ENCODE assay signal across 9 cellular contexts in the genomic region with DNA sequence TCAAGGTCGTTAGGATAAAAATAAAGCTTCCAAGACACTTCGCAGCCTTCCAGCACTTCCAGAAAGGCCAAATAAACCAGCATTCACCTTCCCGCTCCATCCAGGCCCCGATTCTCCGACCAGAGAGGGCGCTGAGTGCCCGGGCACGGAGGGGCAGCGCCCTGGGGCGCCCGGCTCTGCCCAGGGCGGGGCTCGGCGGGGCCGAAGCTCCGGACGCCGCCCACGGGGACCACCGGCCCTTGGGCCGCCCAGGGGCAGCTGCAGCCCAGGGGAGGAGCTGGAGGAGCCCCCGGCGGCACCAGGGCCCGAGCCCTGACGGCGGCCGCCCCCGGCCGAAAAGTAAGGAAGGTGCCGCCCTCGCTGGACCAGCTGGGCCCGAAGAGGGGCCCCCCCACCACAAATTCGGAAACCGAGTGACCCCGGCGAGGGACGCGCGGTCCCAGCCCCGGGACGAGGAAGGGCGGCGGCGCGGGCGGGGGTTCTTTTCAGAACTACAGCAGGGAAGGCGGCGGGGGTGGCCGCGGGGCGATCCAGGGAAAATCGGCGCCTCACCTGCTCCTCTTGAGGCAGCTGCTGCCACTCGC. TPM values are rescaled to one million over a fixed set of nuclear protein-coding genes. Genes with fewer than 3 reads are reported as not detected.
DNase-seq lines count a peak whose midpoint lies in the region; ATAC-seq, FAIRE-seq and TF ChIP-seq lines count a peak whose summit lies in the region.
"Had no signal": no experiment of that assay in that cellular context is flagged by ENCODE, and none has a peak within 500 bp of the region (broad histone marks: within the 10 kb centered on the region; RNA-seq: fewer than 3 reads in every experiment).

No MANE protein-coding gene starts in this region.

- peak overlapping the region; percentile 88 for H3K4me3 Mint-ChIP-seq in T-helper 2 cell treated with Interferon-gamma antibody and Interleukin-4, amounts not matched to agents 5 μg/mL and 100 μg/mL, for 36 hours

- H3K36me3 ChIP-seq in DOHH2 (ENCODE audit: control insufficient read depth, low read length) (no peaks in the 10 kb centered on the region), bronchial epithelial cell (ENCODE audit: control insufficient read depth, insufficient read depth, low read length) (no peaks in the 10 kb centered on the region), skeletal muscle tissue (ENCODE audit: control insufficient read depth in 3 of 3, insufficient read depth in 3 of 3, low read length in 3 of 3) (no peaks in the 10 kb centered on the region)

- peaks cover 12% of the 10 kb centered on the region for H3K36me3 Mint-ChIP-seq in T-helper 2 cell treated with Interferon-gamma antibody and Interleukin-4, amounts not matched to agents 5 μg/mL and 100 μg/mL, for 36 hours (ENCODE audit: low read depth)

- peak; percentile 44 for ATAC-seq in GM21390 (IDR thresholded peaks at IDR 0.05; ENCODE audit: unreplicated experiment)

- peak overlapping the region; percentile 75 for H3K4me3 ChIP-seq in DOHH2 (ENCODE audit: low read length)
- peak overlapping the region; percentile 69 for H3K4me3 ChIP-seq in bronchial epithelial cell (ENCODE audit: low read depth, low read length)
- H3K4me3 ChIP-seq in skeletal muscle tissue (ENCODE audit: low read length in 3 of 3): peak overlapping the region; percentile 75 to 85 (median 83)

- H3K4me2 ChIP-seq in DOHH2 (ENCODE audit: low read length): peak overlapping the region; percentile 98

- H3K9me3 Mint-ChIP-seq in T-helper 2 cell treated with Interferon-gamma antibody and Interleukin-4, amounts not matched to agents 5 μg/mL and 100 μg/mL, for 36 hours: no peaks in the 10 kb centered on the region

- DNase-seq in HuH-7 (ENCODE audit: low spot score): peak; percentile 97
- peak; percentile 33 for DNase-seq in T-helper 2 cell treated with Interferon-gamma antibody and Interleukin-4, amounts not matched to agents 5 μg/mL and 100 μg/mL, for 36 hours (ENCODE audit: low spot score)
- no peak for DNase-seq in bronchial epithelial cell (ENCODE audit: low read depth)
- peak; percentile 64 for DNase-seq in iPS-NIHi7 (ENCODE audit: extremely low spot score)
- no peak for DNase-seq in A172 (ENCODE audit: low spot score)

- H3K9me3 ChIP-seq in DOHH2 (ENCODE audit: control insufficient read depth, insufficient read depth, low read length) (no peaks in the 10 kb centered on the region), skeletal muscle tissue (ENCODE audit: control insufficient read depth in 3 of 3, low read length in 3 of 3) (no peaks in the 10 kb centered on the region)

- peaks cover 19% of the 10 kb centered on the region for H3K4me1 ChIP-seq in DOHH2 (ENCODE audit: control insufficient read depth, low read length)
- peaks cover 28 to 47% (median 34%) of the 10 kb centered on the region in 3 donors for H3K4me1 ChIP-seq in skeletal muscle tissue (ENCODE audit: control insufficient read depth in 3 of 3, insufficient read depth in 3 of 3, low read length in 3 of 3)

- H3K27me3 ChIP-seq in DOHH2 (ENCODE audit: control insufficient read depth, low read length): peaks cover 2% of the 10 kb centered on the region; the same call in 1 of the 2 replicates
- H3K27me3 ChIP-seq in bronchial epithelial cell (ENCODE audit: control insufficient read depth, insufficient read depth, low read length): no peaks in the 10 kb centered on the region
- H3K27me3 ChIP-seq in skeletal muscle tissue (ENCODE audit: control insufficient read depth in 3 of 3, insufficient read depth in 3 of 3, low read length in 3 of 3): no peaks in the 10 kb centered on the region

- H3F3A ChIP-seq in DOHH2 (ENCODE audit: control insufficient read depth, insufficient read depth): peaks cover 4% of the 10 kb centered on the region; the same call in 1 of the 2 replicates

- TF ChIP-seq CTCF in DOHH2 (IDR thresholded peaks at IDR 0.05; ENCODE audit: low read depth, low read length, poor library complexity, severe bottlenecking): peak; percentile 62
- TF ChIP-seq CTCF in bronchial epithelial cell (IDR thresholded peaks at IDR 0.05; ENCODE audit: insufficient read depth, low read length, severe bottlenecking): peak; percentile 59

- peak overlapping the region; percentile 80 to 84 (median 81) for H3K9ac ChIP-seq in skeletal muscle tissue (ENCODE audit: low read depth in 1 of 3, low read length in 3 of 3)

- H4K20me1 ChIP-seq in DOHH2 (ENCODE audit: control insufficient read depth, insufficient read depth, low read depth, low read length): no peaks in the 10 kb centered on the region

- no peak for FAIRE-seq in bronchial epithelial cell (lab: Jason Lieb, UNC)
- FAIRE-seq: islet of Langerhans had no signal

- no peaks in the 10 kb centered on the region for H3K9me2 ChIP-seq in DOHH2 (replicated peaks; ENCODE audit: control insufficient read depth, low read length)

- no peaks in the 10 kb centered on the region for H3K27me3 Mint-ChIP-seq in T-helper 2 cell treated with Interferon-gamma antibody and Interleukin-4, amounts not matched to agents 5 μg/mL and 100 μg/mL, for 36 hours (ENCODE audit: low read depth)

- peaks cover 25% of the 10 kb centered on the region for H3K4me1 Mint-ChIP-seq in T-helper 2 cell treated with Interferon-gamma antibody and Interleukin-4, amounts not matched to agents 5 μg/mL and 100 μg/mL, for 36 hours (ENCODE audit: low read depth)

- peaks cover 49% of the 10 kb centered on the region for H3K79me2 ChIP-seq in DOHH2 (ENCODE audit: control insufficient read depth, low read length)

- H3K27ac ChIP-seq in DOHH2 (ENCODE audit: low read depth, low read length) (peak overlapping the region; percentile 28), skeletal muscle tissue (ENCODE audit: low read depth, low read length) (peak overlapping the region; percentile 95)

- peak overlapping the region; percentile 80 for H3K27ac Mint-ChIP-seq in T-helper 2 cell treated with Interferon-gamma antibody and Interleukin-4, amounts not matched to agents 5 μg/mL and 100 μg/mL, for 36 hours

RNA-seq across cellular contexts. Expression of gene ATL3, which starts 0.3 kb away (rescaled TPM):
- total RNA-seq in bronchial epithelial cell (63.7 and 81.0 TPM in 2 replicates), skeletal muscle tissue (40.2 TPM)
- total RNA-seq in A172 (2014; rRNA removed; shearing (Covaris generic)): 111 and 121 TPM in 2 replicates

RNA-seq across cellular contexts. Expression of gene RTN3, which starts 10.5 kb away (rescaled TPM):
- total RNA-seq in bronchial epithelial cell (29.0 and 38.5 TPM in 2 replicates), skeletal muscle tissue (28.7 TPM)
- total RNA-seq in A172 (2014; rRNA removed; shearing (Covaris generic)): 79.0 and 79.3 TPM in 2 replicates

RNA-seq across cellular contexts. Expression of gene PLAAT3, which starts 56.6 kb away (rescaled TPM):
- total RNA-seq in bronchial epithelial cell (0.51 and 2.1 TPM in 2 replicates), skeletal muscle tissue (19.8 TPM)
- 45.4 and 60.1 TPM in 2 replicates for total RNA-seq in A172 (2014; rRNA removed; shearing (Covaris generic))

Comparison
In these comparisons a context has a peak if more than half of its experiments do, and no peak if none do; other contexts are left out.
1. DNase-seq: peak in HuH-7 (single experiment), T-helper 2 cell treated with Interferon-gamma antibody and Interleukin-4, amounts not matched to agents 5 μg/mL and 100 μg/mL, for 36 hours (single experiment) and iPS-NIHi7 (single experiment); none in bronchial epithelial cell (single experiment) and A172 (single experiment).
2. Peak in every context shown above with its lines, with median percentiles within 50 percentile points of each other: H3K4me3 ChIP-seq.